13 cellular contexts compared by ENCODE assay signal in the genomic region with DNA sequence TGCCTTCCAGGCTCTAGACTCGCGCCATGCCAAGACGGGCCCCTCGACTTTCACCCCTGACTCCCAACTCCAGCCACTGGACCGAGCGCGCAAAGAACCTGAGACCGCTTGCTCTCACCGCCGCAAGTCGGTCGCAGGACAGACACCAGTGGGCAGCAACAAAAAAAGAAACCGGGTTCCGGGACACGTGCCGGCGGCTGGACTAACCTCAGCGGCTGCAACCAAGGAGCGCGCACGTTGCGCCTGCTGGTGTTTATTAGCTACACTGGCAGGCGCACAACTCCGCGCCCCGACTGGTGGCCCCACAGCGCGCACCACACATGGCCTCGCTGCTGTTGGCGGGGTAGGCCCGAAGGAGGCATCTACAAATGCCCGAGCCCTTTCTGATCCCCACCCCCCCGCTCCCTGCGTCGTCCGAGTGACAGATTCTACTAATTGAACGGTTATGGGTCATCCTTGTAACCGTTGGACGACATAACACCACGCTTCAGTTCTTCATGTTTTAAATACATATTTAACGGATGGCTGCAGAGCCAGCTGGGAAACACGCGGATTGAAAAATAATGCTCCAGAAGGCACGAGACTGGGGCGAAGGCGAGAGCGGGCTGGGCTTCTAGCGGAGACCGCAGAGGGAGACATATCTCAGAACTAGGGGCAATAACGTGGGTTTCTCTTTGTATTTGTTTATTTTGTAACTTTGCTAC. TPM values are rescaled to one million over a fixed set of nuclear protein-coding genes. Genes with fewer than 3 reads are reported as not detected.
DNase-seq lines count a peak whose midpoint lies in the region; ATAC-seq, FAIRE-seq and TF ChIP-seq lines count a peak whose summit lies in the region.
"Had no signal": no experiment of that assay in that cellular context is flagged by ENCODE, and none has a peak within 500 bp of the region (broad histone marks: within the 10 kb centered on the region; RNA-seq: fewer than 3 reads in every experiment).

No MANE protein-coding gene starts in this region.

- no peaks in the 10 kb centered on the region for H3F3A ChIP-seq in neural cell (ENCODE audit: insufficient read depth, low read length, poor library complexity, severe bottlenecking)

- H4K20me1 ChIP-seq in neural cell (ENCODE audit: insufficient read depth), result no peaks in the 10 kb centered on the region

- peak in 23 of 56 donors; percentile 7 to 41 (median 20) for TF ChIP-seq CTCF in dorsolateral prefrontal cortex (IDR thresholded peaks at IDR 0.05 in 54 of 56, conservative IDR thresholded peaks at IDR 0.05 in 2 of 56; ENCODE audit: low read depth in 1 of 56, partially characterized antibody in 56 of 56)
- TF ChIP-seq CTCF in neural cell (IDR thresholded peaks at IDR 0.05; ENCODE audit: poor library complexity, severe bottlenecking), result no peak

- no peaks in the 10 kb centered on the region for H3K9me2 ChIP-seq in neural cell (ENCODE audit: insufficient read depth, low read length)

- H3K4me2 ChIP-seq in neural cell (ENCODE audit: low read length), result no peak overlapping the region

- no peak for TF ChIP-seq EP300 in neural cell (conservative IDR thresholded peaks at IDR 0.05; ENCODE audit: poor library complexity, severe bottlenecking)

- H3K9me3 ChIP-seq in neural cell (ENCODE audit: low read length), result no peaks in the 10 kb centered on the region

- no peak for FAIRE-seq in GM12891 (lab: Jason Lieb, UNC)
- FAIRE-seq: bronchial epithelial cell, G401.6 had no signal

- H3K27ac ChIP-seq in dorsolateral prefrontal cortex, result peak overlapping the region in 35 of 59 donors; percentile 6 to 93 (median 59)
- H3K27ac ChIP-seq in neural cell (ENCODE audit: low read length), result no peak overlapping the region
- H3K27ac ChIP-seq: 22Rv1, HL-60 had no signal

- no peak for TF ChIP-seq RAD21 in neural cell (conservative IDR thresholded peaks at IDR 0.05)

- no peak for ATAC-seq in GM21786 (IDR thresholded peaks at IDR 0.05; ENCODE audit: unreplicated experiment)
- ATAC-seq: activated CD4-positive, CD25-positive, alpha-beta regulatory T cell treated with anti-CD3 and anti-CD28 coated beads, Interleukin-2, amount 50 U/mL, for 24 hours had no signal

- no peak overlapping the region for H2AFZ ChIP-seq in neural cell (ENCODE audit: low read depth, low read length)

- no peaks in the 10 kb centered on the region for H3K79me2 ChIP-seq in neural cell (replicated peaks; ENCODE audit: insufficient read depth, low read length)

- peak overlapping the region; percentile 14 to 82 (median 58) for H3K4me3 ChIP-seq in dorsolateral prefrontal cortex
- H3K4me3 ChIP-seq in neural cell (ENCODE audit: low read length), result peak overlapping the region; percentile 28

- intact Hi-C loops in dorsolateral prefrontal cortex (cut with DNase I), result loop anchor here (2.0 to 10.0 kb wide), 7 partner anchors 45 to 191 kb away; no protein-coding TSS in a partner anchor

- H3K9ac ChIP-seq in neural cell (ENCODE audit: low read length), result no peak overlapping the region

- DNase-seq in DMS 273 (lab: John Stamatoyannopoulos, UW; ENCODE audit: unreplicated experiment) (peak; percentile 50), DMS 273 treated with DMSO at 0.1 percent for 48 hours (lab: John Stamatoyannopoulos, UW) (no peak), M059J (ENCODE audit: low read depth) (peak; percentile 26), dorsolateral prefrontal cortex (peak in 3 of 10 donors; percentile 59 to 64 (median 63)), GM12891 (ENCODE audit: insufficient read length, low spot score) (no peak)
- DNase-seq in stimulated activated naive CD4-positive, alpha-beta T cell (lab: John Stamatoyannopoulos, UW), result no peak

- no peak for TF ChIP-seq POLR2A in GM12891 (IDR thresholded peaks at IDR 0.05; ENCODE audit: low read depth, low read length)

- no peaks in the 10 kb centered on the region for H3K36me3 ChIP-seq in neural cell (ENCODE audit: insufficient read depth, low read length)

- H3K27me3 ChIP-seq in dorsolateral prefrontal cortex (peaks cover 0 to 100% (median 92%) of the 10 kb centered on the region in 45 donors), neural cell (ENCODE audit: insufficient read depth, low read depth, low read length) (peaks cover 97% of the 10 kb centered on the region)

TF ChIP-seq in neural cell, 6 proteins besides CTCF, POLR2A, EP300 and RAD21:
- TF ChIP-seq MXI1 (conservative IDR thresholded peaks at IDR 0.05; ENCODE audit: poor library complexity, severe bottlenecking), result no peak
- TF ChIP-seq REST (IDR thresholded peaks at IDR 0.05; ENCODE audit: borderline replicate concordance), result no peak
- no peak for TF ChIP-seq POLR2AphosphoS5 (IDR thresholded peaks at IDR 0.05)
- TF ChIP-seq EZH2 (IDR thresholded peaks at IDR 0.05; ENCODE audit: borderline replicate concordance, insufficient read depth, low read length, poor library complexity, severe bottlenecking), result no peak
- no peak for TF ChIP-seq SMC3 (conservative IDR thresholded peaks at IDR 0.05; ENCODE audit: poor library complexity)
- no peak for TF ChIP-seq TAF1 (IDR thresholded peaks at IDR 0.05; ENCODE audit: low read depth)

TF ChIP-seq in GM12891, 5 proteins besides CTCF, POLR2A, EP300 and RAD21:
- TF ChIP-seq PAX5 (IDR thresholded peaks at IDR 0.05; ENCODE audit: insufficient read depth, low read length, severe bottlenecking), result no peak
- no peak for TF ChIP-seq TAF1 (IDR thresholded peaks at IDR 0.05; ENCODE audit: low read depth, low read length)
- TF ChIP-seq POLR2AphosphoS5 (IDR thresholded peaks at IDR 0.05; ENCODE audit: low read depth, low read length), result no peak
- no peak for TF ChIP-seq POU2F2 (IDR thresholded peaks at IDR 0.05; ENCODE audit: low read depth, low read length)
- TF ChIP-seq SPI1 (IDR thresholded peaks at IDR 0.05; ENCODE audit: low read depth, low read length), result no peak

RNA-seq across cellular contexts. Expression of gene OLIG2, which starts 2.0 kb away (rescaled TPM):
- not detected in 2 replicates for total RNA-seq in M059J (2014; rRNA removed; shearing (Covaris generic))
- total RNA-seq in dorsolateral prefrontal cortex, result 100 to 1,000 TPM in 2 of 120 experiments, 10 to 100 TPM in 118; 13.9 to 165 (median 45.4) TPM
- 0.84 and 0.90 TPM in 2 replicates for polyA plus RNA-seq in neural cell
- polyA minus RNA-seq in neural cell, result 0.73 and 0.81 TPM in 2 replicates
- not detected for polyA plus RNA-seq in GM12891 (2012; ENCODE audit: low read depth, missing spikeins)
- total RNA-seq: bronchial epithelial cell had no signal

RNA-seq across cellular contexts. Expression of gene OLIG1, which starts 46.2 kb away (rescaled TPM):
- total RNA-seq in M059J (2014; rRNA removed; shearing (Covaris generic)), result not detected in 2 replicates
- total RNA-seq in dorsolateral prefrontal cortex, result 100 to 1,000 TPM in 77 of 120 experiments, 10 to 100 TPM in 43; 30.7 to 365 (median 119) TPM
- polyA plus RNA-seq in neural cell, result 0.98 and 1.4 TPM in 2 replicates
- 0.46 and 1.5 TPM in 2 replicates for polyA minus RNA-seq in neural cell
- not detected for polyA plus RNA-seq in GM12891 (2012; ENCODE audit: low read depth, missing spikeins)
- total RNA-seq: bronchial epithelial cell had no signal

Comparison
In these comparisons a context has a peak if more than half of its experiments do, and no peak if none do; other contexts are left out.
1. DNase-seq: peak in DMS 273 (single experiment) and M059J (single experiment); none in DMS 273 treated with DMSO at 0.1 percent for 48 hours (single experiment), GM12891 (single experiment) and stimulated activated naive CD4-positive, alpha-beta T cell (0 of 6).
2. RNA of gene OLIG2, which starts 2.0 kb away (total RNA-seq): 13.9 to 165 TPM in dorsolateral prefrontal cortex; not detected in M059J; every median in the first group is over 10 times any median in the second.
3. RNA of gene OLIG1, which starts 46.2 kb away (total RNA-seq): 30.7 to 365 TPM in dorsolateral prefrontal cortex; not detected in M059J; every median in the first group is over 10 times any median in the second.